In genomic region chr3:30827080-30827479, GRCh38 we compare ENCODE assay signal across 26 cellular contexts.
"Had no signal": no experiment of that assay in that cellular context is flagged by ENCODE, and none has a peak within 500 bp of the region (broad histone marks: within the 10 kb centered on the region; RNA-seq: fewer than 3 reads in every experiment).

No MANE protein-coding gene starts in this region.

- H3K27ac ChIP-seq: KMS-11, Peyer's patch, VCaP had no signal

- ATAC-seq: activated naive CD8-positive, alpha-beta T cell treated with anti-CD3 and anti-CD28 coated beads, Interleukin-2, amount 50 U/mL, for 24 hours had no signal

- H3K36me3 ChIP-seq: Peyer's patch had no signal

- H3K4me3 ChIP-seq: Peyer's patch had no signal

- DNase-seq: activated B cell treated with CpG ODN at 0.5 μM for 24 hours; activated CD4-positive, alpha-beta memory T cell treated with anti-CD3 and anti-CD28 coated beads for 36 hours; activated CD4-positive, alpha-beta T cell treated with anti-CD3 and anti-CD28 coated beads for 4 hours; activated CD4-positive, alpha-beta T cell treated with anti-CD3 and anti-CD28 coated beads, Interleukin-2, amount 50 U/mL, for 1 hour; activated CD4-positive, CD25-positive, alpha-beta regulatory T cell treated with anti-CD3 and anti-CD28 coated beads, Interleukin-2, amount 50 U/mL, for 72 hours; activated CD8-positive, alpha-beta memory T cell treated with anti-CD3 and anti-CD28 coated beads, Interleukin-2, amount 50 U/mL, for 4 hours; activated effector memory CD4-positive, alpha-beta T cell treated with Interleukin-2 at 50 U/mL for 16 hours; activated naive CD4-positive, alpha-beta T cell treated with anti-CD3 and anti-CD28 coated beads, Interleukin-2, amount 10 ng/mL, durations not matched to agents 7 days and 5 days; activated naive CD8-positive, alpha-beta T cell treated with anti-CD3 and anti-CD28 coated beads, Interleukin-2, amount 50 U/mL, for 24 hours; activated T-cell treated with anti-CD3 and anti-CD28 coated beads, Interleukin-2, amount 50 U/mL, for 48 hours; aorta; MV-4-11; NCI-H1092; NCI-H1436 treated with DMSO at 0.1 percent for 48 hours; NCI-H2029; NCI-H345; NCI-H524 treated with DMSO at 0.1 percent for 48 hours; NK-92 treated with Interleukin-12 subunit alpha and Interleukin-12 subunit beta, amount 100 ng/mL, for 24 hours; Peyer's patch; RPMI8226; SW 1271; T-helper 1 cell; T-helper 2 cell; T-helper 9 cell had no signal

- H3K9me3 ChIP-seq: Peyer's patch had no signal

- H3K4me1 ChIP-seq: Peyer's patch had no signal

- H3K27me3 ChIP-seq: Peyer's patch had no signal
